ENCODE assay signal across 8 cellular contexts in the genomic region with DNA sequence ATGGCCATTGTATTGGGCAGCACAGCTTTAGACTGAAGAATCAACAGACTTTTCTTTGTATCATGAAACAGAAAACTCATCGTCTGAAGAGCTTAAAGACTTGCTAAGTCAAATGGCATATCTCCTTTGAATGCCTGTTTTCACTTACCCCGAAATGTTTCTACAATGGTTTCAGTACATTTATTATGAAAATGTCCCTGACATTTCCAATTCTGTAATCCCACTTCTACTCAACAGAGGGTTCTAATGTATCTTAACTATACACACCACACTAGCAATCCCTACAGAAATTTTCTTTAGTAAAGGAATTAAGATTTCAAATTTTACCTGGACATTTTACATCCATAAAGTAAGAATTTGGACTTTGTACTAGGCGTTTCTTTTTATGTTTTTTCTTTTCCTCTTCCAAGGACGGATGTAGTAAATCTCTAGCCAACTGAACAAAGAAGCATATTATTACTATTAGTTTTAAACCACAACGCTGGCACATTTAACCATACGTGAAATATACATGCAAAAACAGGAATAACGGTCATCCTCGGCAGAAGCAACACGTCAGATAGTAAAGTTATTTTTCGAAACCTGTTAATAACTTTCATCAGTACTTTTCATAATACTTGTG. TPM values are rescaled to one million over a fixed set of nuclear protein-coding genes. Genes with fewer than 3 reads are reported as not detected.
A peak's percentile ranks its signal among the peaks of the same experiment; 100 is the strongest.
DNase-seq lines count a peak whose midpoint lies in the region; ATAC-seq, FAIRE-seq and TF ChIP-seq lines count a peak whose summit lies in the region.

No MANE protein-coding gene starts in this region.

- peaks cover 6% of the 10 kb centered on the region for H3K36me3 ChIP-seq in Loucy (ENCODE audit: insufficient read depth, low read length)
- no peaks in the 10 kb centered on the region for H3K36me3 ChIP-seq in mucosa of descending colon (ENCODE audit: low read depth)

- peaks cover 6% of the 10 kb centered on the region for H3K27me3 ChIP-seq in Loucy (ENCODE audit: insufficient read depth, low read length, poor library complexity, severe bottlenecking)

- no peaks in the 10 kb centered on the region for H3K9me3 ChIP-seq in Loucy (ENCODE audit: insufficient read depth, low read depth, low read length)
- no peaks in the 10 kb centered on the region for H3K9me3 ChIP-seq in mucosa of descending colon

- H3K9me2 ChIP-seq in Loucy (replicated peaks; ENCODE audit: low read depth, low read length): no peaks in the 10 kb centered on the region

- H3K4me2 ChIP-seq in Loucy (ENCODE audit: low read depth, low read length, poor library complexity, severe bottlenecking): peak overlapping the region; percentile 89

- peaks cover 17 to 23% of the 10 kb centered on the region in 2 donors for H3K36me3 Mint-ChIP-seq in CD14-positive monocyte

- H3K4me3 Mint-ChIP-seq in CD14-positive monocyte: peak overlapping the region; percentile 99 to 100

- H2AFZ ChIP-seq in Loucy (ENCODE audit: low read length): peak overlapping the region; percentile 61; the same call in 1 of the 2 replicates

- H3K27me3 Mint-ChIP-seq in CD14-positive monocyte (ENCODE audit: low read depth in 3 of 3): no peaks in the 10 kb centered on the region

- TF ChIP-seq POLR2A in GM12892 (IDR thresholded peaks at IDR 0.05; ENCODE audit: low read depth, low read length): no peak

- peaks cover 9% of the 10 kb centered on the region for H4K20me1 ChIP-seq in Loucy (ENCODE audit: insufficient read depth, low read length, poor library complexity, severe bottlenecking)

- no peaks in the 10 kb centered on the region for H3F3A ChIP-seq in Loucy (ENCODE audit: low read depth)

- ATAC-seq in mucosa of descending colon: peak; percentile 36
- ATAC-seq in GM19395 (IDR thresholded peaks at IDR 0.05; ENCODE audit: unreplicated experiment): no peak

- DNase-seq in CD14-positive monocyte (ENCODE audit: low spot score): no peak
- DNase-seq in mucosa of descending colon: no peak
- DNase-seq in GM12892 (ENCODE audit: insufficient read length): no peak
- DNase-seq in stimulated activated CD4-positive, alpha-beta T cell treated with anti-CD3 and anti-CD28 coated beads, Interleukin-4, amount 100 ng/mL, for 4 hours: no peak
- no peak for DNase-seq in NCI-H146 treated with DMSO at 0.1 percent for 48 hours (lab: John Stamatoyannopoulos, UW; ENCODE audit: unreplicated experiment)

- peak overlapping the region; percentile 89 for H3K4me3 ChIP-seq in Loucy (ENCODE audit: low read length, poor library complexity, severe bottlenecking)
- peak overlapping the region; percentile 63 for H3K4me3 ChIP-seq in mucosa of descending colon

- peaks cover 16% of the 10 kb centered on the region for H3K4me1 ChIP-seq in Loucy (ENCODE audit: insufficient read depth, low read length, poor library complexity, severe bottlenecking)
- H3K4me1 ChIP-seq in mucosa of descending colon (ENCODE audit: low read depth): peaks cover 11% of the 10 kb centered on the region

- no peak for FAIRE-seq in GM12892 (lab: Jason Lieb, UNC)

- H3K79me2 ChIP-seq in Loucy (ENCODE audit: insufficient read depth, low read length): peaks cover 24% of the 10 kb centered on the region

- intact Hi-C loops in CD14-positive monocyte (cut with micrococcal nuclease): loop anchor here in 1 of 2 donors (5.0 kb wide), 2 partner anchors 34 to 36 kb away; a partner anchor contains a TSS
- intact Hi-C loops in mucosa of descending colon (cut with DNase I, micrococcal nuclease): no loop called here

- H3K4me1 Mint-ChIP-seq in CD14-positive monocyte: peaks cover 21% of the 10 kb centered on the region

- peak overlapping the region; percentile 81 for H3K27ac ChIP-seq in cingulate gyrus (ENCODE audit: low read depth, low read length)

- no peak for TF ChIP-seq CTCF in CD14-positive monocyte (IDR thresholded peaks at IDR 0.05)
- peak; percentile 14; the same call in 1 of the 2 replicates for TF ChIP-seq CTCF in Loucy (conservative IDR thresholded peaks at IDR 0.05; ENCODE audit: low read length)
- TF ChIP-seq CTCF in mucosa of descending colon (IDR thresholded peaks at IDR 0.05): no peak

- peaks cover 0 to 4% (median 0%) of the 10 kb centered on the region in 7 donors for H3K9me3 Mint-ChIP-seq in CD14-positive monocyte

- peak overlapping the region; percentile 97 for H3K9ac ChIP-seq in Loucy (ENCODE audit: low read depth, low read length, poor library complexity, severe bottlenecking)

- H3K27ac Mint-ChIP-seq in CD14-positive monocyte: peak overlapping the region; percentile 96 to 99 (median 99)

RNA-seq across cellular contexts. Expression of a gene that starts 1.1 kb away (rescaled TPM):
- polyA plus RNA-seq in CD14-positive monocyte: 100 to 1,000 TPM; 178 to 196 TPM
- total RNA-seq in mucosa of descending colon: 100 to 1,000 TPM; 187 to 234 (median 208) TPM
- polyA plus RNA-seq in GM12892 (2012; ENCODE audit: missing spikeins): 409 TPM

RNA-seq across cellular contexts. Expression of a gene that starts 33.2 kb away (rescaled TPM):
- 10 to 100 TPM; 58.9 to 77.3 TPM for polyA plus RNA-seq in CD14-positive monocyte
- 10 to 100 TPM in 2 of 3 donors, 1 to 10 TPM in 1; 7.4 to 26.4 (median 18.3) TPM for total RNA-seq in mucosa of descending colon
- polyA plus RNA-seq in GM12892 (2012; ENCODE audit: missing spikeins): 73.7 TPM

RNA-seq across cellular contexts. Expression of a gene that starts 34.5 kb away (rescaled TPM):
- polyA plus RNA-seq in CD14-positive monocyte: 10 to 100 TPM; 40.4 to 59.3 TPM
- 10 to 100 TPM; 19.8 to 24.0 (median 21.1) TPM for total RNA-seq in mucosa of descending colon
- 28.7 TPM for polyA plus RNA-seq in GM12892 (2012; ENCODE audit: missing spikeins)
